Comparison of ENCODE assay signal across 1 cellular context in the genomic region with DNA sequence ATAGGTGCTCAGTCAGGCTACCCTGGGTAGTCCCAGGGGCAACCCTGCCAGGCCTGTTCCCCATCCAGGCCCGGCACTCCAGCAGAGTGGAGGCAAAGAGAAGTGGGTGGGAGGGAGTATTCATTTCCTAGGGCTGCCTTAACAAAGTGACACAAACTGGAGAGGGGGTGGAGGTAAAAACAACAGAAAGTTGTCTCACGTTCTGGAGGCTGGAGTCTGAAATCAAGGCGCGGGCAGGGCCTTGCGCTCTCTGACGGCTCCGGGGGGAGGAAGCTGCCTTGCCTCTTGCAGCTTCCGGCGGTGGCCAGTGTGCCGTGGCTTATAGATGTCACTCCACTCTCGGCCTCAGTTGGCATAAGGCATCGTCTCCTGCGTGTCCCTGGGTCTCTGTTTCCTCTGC.
TF ChIP-seq lines count a peak whose summit lies in the region.

No MANE protein-coding gene starts in this region.

TF ChIP-seq in HepG2, 621 proteins besides CTCF, POLR2A, EP300 and RAD21 (continued from another document):
- TF ChIP-seq, protein P1, sequence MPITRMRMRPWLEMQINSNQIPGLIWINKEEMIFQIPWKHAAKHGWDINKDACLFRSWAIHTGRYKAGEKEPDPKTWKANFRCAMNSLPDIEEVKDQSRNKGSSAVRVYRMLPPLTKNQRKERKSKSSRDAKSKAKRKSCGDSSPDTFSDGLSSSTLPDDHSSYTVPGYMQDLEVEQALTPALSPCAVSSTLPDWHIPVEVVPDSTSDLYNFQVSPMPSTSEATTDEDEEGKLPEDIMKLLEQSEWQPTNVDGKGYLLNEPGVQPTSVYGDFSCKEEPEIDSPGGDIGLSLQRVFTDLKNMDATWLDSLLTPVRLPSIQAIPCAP (CRISPR knock-in tag; IDR thresholded peaks at IDR 0.05; ENCODE audit: low read depth): no peak
- TF ChIP-seq, protein P2, sequence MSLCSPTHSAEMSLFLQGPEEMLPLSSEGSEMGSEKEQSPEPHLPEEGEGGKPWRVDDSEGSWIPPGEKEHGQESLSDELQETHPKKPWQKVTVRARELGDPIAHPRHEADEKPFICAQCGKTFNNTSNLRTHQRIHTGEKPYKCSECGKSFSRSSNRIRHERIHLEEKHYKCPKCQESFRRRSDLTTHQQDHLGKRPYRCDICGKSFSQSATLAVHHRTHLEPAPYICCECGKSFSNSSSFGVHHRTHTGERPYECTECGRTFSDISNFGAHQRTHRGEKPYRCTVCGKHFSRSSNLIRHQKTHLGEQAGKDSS (CRISPR knock-in tag; IDR thresholded peaks at IDR 0.05; ENCODE audit: borderline replicate concordance, low read depth): no peak
TF ChIP-seq in HepG2: peak in this region for 0.
